In the genomic region with DNA sequence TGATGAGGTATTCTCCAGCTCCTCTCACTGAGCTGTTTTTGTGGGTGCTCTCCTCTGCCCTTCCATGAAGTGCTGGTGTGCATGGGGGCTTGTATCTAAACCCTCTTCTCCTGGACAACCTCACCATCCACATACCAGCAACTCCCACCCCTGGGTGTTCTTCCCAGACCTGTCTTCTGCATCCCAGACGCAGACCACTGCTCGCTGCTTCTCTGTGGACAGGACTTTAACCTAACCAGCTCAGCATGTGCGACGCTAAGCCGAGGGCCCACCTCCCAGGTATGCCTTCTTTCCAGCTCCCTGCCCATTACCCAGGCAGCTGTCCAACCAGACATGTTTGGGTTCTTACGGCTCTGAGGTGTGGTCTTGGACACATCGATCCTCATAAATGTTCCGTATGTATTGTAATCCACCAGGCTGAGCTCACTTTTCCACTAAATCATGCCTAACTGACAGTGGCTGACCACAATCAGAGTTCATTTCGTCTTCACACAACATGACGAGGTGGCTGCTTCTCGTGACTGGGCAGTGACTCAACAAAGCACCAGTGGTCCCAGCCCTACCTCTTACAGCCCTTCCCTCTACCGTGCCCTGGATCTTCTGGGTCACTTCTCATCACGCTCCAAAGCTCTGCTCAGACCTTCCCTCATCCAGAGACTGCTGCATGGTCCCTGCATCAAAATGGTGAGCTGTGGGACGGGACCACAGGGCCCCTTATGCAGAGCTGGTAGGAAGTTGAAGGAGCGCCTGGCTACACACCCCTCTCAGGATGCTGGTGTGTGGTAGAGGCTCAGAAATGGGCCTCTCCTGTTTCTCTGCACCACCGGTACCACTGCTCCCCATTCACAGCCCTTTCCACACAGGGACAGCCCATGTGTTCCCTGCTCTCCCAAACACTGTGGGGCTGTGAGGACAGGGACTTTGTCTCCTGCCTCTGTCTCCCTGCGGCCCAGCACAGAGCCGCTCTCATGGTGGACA, we compare ENCODE assay signal across 11 cellular contexts. TPM values are rescaled to one million over a fixed set of nuclear protein-coding genes. Genes with fewer than 3 reads are reported as not detected.
DNase-seq lines count a peak whose midpoint lies in the region; ATAC-seq and TF ChIP-seq lines count a peak whose summit lies in the region.
"Had no signal": no experiment of that assay in that cellular context is flagged by ENCODE, and none has a peak within 500 bp of the region (broad histone marks: within the 10 kb centered on the region; RNA-seq: fewer than 3 reads in every experiment).

No MANE protein-coding gene starts in this region.

- POLR2A ChIA-PET in PC-3 (lab: Charles Lee; ENCODE audit: unreplicated experiment), result no interaction called here

- peak overlapping the region; percentile 57 for H3K27ac ChIP-seq in PC-3 (ENCODE audit: low read length)
- H3K27ac ChIP-seq: left lung had no signal

- H3K4me1 ChIP-seq in PC-3 (ENCODE audit: insufficient read depth, low read length), result peaks cover 7% of the 10 kb centered on the region
- H3K4me1 ChIP-seq: left lung had no signal

- no peak overlapping the region for H2AFZ ChIP-seq in PC-3 (ENCODE audit: low read length)

- no peaks in the 10 kb centered on the region for H3F3A ChIP-seq in PC-3 (ENCODE audit: low read length, unreplicated experiment)

- no peaks in the 10 kb centered on the region for H3K27me3 ChIP-seq in PC-3 (ENCODE audit: low read length)
- H3K27me3 ChIP-seq: left lung had no signal

- H3K36me3 ChIP-seq in PC-3 (ENCODE audit: low read depth, low read length), result no peaks in the 10 kb centered on the region
- H3K36me3 ChIP-seq: left lung had no signal

- H4K20me1 ChIP-seq in PC-3 (ENCODE audit: low read length), result no peaks in the 10 kb centered on the region

- peak; percentile 48 for ATAC-seq in PC-3
- ATAC-seq in esophagus mucosa, result peak; percentile 40
- no peak for ATAC-seq in HG02798 (IDR thresholded peaks at IDR 0.05; ENCODE audit: poor library complexity, unreplicated experiment)
- no peak for ATAC-seq in HG02970 (IDR thresholded peaks at IDR 0.05; ENCODE audit: low FRiP score, unreplicated experiment)
- no peak for ATAC-seq in GM21619 (IDR thresholded peaks at IDR 0.05; ENCODE audit: unreplicated experiment)
- ATAC-seq: left lung had no signal

- no peak overlapping the region for H3K4me3 ChIP-seq in PC-3 (ENCODE audit: low read length)
- H3K4me3 ChIP-seq: left lung had no signal

- no peaks in the 10 kb centered on the region for H3K79me2 ChIP-seq in PC-3 (ENCODE audit: low read length)

- no peaks in the 10 kb centered on the region for H3K9me2 ChIP-seq in PC-3 (replicated peaks; ENCODE audit: low read length)

- intact Hi-C loops in PC-3 (cut with micrococcal nuclease) (no loop called here), posterior vena cava (cut with DNase I) (no loop called here)

- TF ChIP-seq CTCF in PC-3 (conservative IDR thresholded peaks at IDR 0.05; ENCODE audit: low read depth, low read length), result no peak

- H3K9ac ChIP-seq in PC-3 (ENCODE audit: low read length), result no peak overlapping the region; the same call in 1 of the 2 replicates

- DNase-seq in GM04503 (ENCODE audit: low read depth) (peak; percentile 50), PC-3 (peak; percentile 63), posterior vena cava (ENCODE audit: low spot score) (peak; percentile 52), anterior cingulate cortex (lab: John Stamatoyannopoulos, UW) (no peak)
- DNase-seq: NCI-H1930 had no signal

- BruUV-seq in PC-3 (replicated peaks; lab: Mats Ljungman, UMichigan), result no TSS peak

- CTCF ChIA-PET in PC-3 (lab: Charles Lee), result interaction anchor here (0.6 kb wide), 1 partner anchor 14 kb away, joined by 6 read pairs; no protein-coding TSS in a partner anchor

- no peaks in the 10 kb centered on the region for H3K9me3 ChIP-seq in PC-3 (ENCODE audit: low read length)
- H3K9me3 ChIP-seq: left lung had no signal

- H3K4me2 ChIP-seq in PC-3 (ENCODE audit: low read length), result no peak overlapping the region

RNA-seq across cellular contexts. Expression of a gene that starts 9.6 kb away (rescaled TPM):
- 250 and 258 TPM in 2 replicates for total RNA-seq in PC-3 (2014; rRNA removed)
- total RNA-seq in esophagus mucosa, result 52.0 TPM
- total RNA-seq in posterior vena cava, result 10 to 100 TPM; 38.6 to 38.9 TPM

RNA-seq across cellular contexts. Expression of a gene that starts 12.1 kb away (rescaled TPM):
- 153 and 154 TPM in 2 replicates for total RNA-seq in PC-3 (2014; rRNA removed)
- total RNA-seq in esophagus mucosa, result 525 TPM
- total RNA-seq in posterior vena cava, result under 1 TPM; 0.67 to 0.69 TPM
- total RNA-seq: osteocyte had no signal

RNA-seq across cellular contexts. Expression of a gene that starts 23.0 kb away (rescaled TPM):
- 158 and 171 TPM in 2 replicates for total RNA-seq in PC-3 (2014; rRNA removed)
- total RNA-seq in esophagus mucosa, result 56.1 TPM
- total RNA-seq in posterior vena cava, result 10 to 100 TPM; 41.9 to 49.1 TPM

RNA-seq across cellular contexts. Expression of a gene that starts 54.3 kb away (rescaled TPM):
- total RNA-seq in PC-3 (2014; rRNA removed), result 46.1 and 67.7 TPM in 2 replicates
- 85.2 TPM for total RNA-seq in esophagus mucosa
- total RNA-seq in posterior vena cava, result 10 to 100 TPM; 88.3 to 99.4 TPM

Comparison
In these comparisons a context has a peak if more than half of its experiments do, and no peak if none do; other contexts are left out.
1. DNase-seq: peak in GM04503 (single experiment), PC-3 (single experiment) and posterior vena cava (single experiment); none in anterior cingulate cortex (0 of 58).
2. ATAC-seq: peak in PC-3 (single experiment) and esophagus mucosa (single experiment); none in HG02798 (single experiment), HG02970 (single experiment) and GM21619 (single experiment).
3. RNA of a gene that starts 12.1 kb away (total RNA-seq): 525 TPM in esophagus mucosa (single experiment) and 153 to 154 TPM in PC-3; 0.67 to 0.69 TPM in posterior vena cava; every median in the first group is over 10 times any median in the second.